Comparison of ENCODE assay signal across 39 cellular contexts in the genomic region with DNA sequence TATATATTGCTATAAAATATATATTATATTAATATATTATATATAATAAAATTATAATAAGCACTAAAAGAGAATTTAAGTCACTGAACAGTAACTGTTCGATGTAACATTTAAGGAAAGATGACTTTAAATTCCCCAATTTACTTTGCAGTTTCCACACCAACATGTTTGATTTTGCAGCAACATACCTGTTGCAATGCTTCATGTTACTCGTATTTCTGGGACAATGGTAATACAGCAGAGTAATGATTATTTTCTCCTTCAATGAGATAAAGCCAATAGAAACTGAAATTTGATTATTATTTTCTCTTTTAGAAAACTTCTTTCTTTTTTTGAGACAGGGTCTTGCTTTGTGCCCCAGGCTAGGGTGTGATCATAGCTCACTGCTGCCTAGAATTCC.
"Had no signal": no experiment of that assay in that cellular context is flagged by ENCODE, and none has a peak within 500 bp of the region (broad histone marks: within the 10 kb centered on the region; RNA-seq: fewer than 3 reads in every experiment).

No MANE protein-coding gene starts in this region.

- DNase-seq: activated effector memory CD4-positive, alpha-beta T cell treated with anti-CD3 and anti-CD28 coated beads, Interleukin-2, amount 50 U/mL, for 16 hours; activated effector memory CD4-positive, alpha-beta T cell treated with Interleukin-2 at 50 U/mL for 16 hours; activated gamma-delta T cell; activated gamma-delta T cell treated with Interleukin-2 at 50 U/mL for 16 hours; activated naive CD4-positive, alpha-beta T cell; activated naive CD4-positive, alpha-beta T cell treated with anti-CD3 and anti-CD28 coated beads for 36 hours; activated naive CD4-positive, alpha-beta T cell treated with anti-CD3 and anti-CD28 coated beads, Interleukin-2, amount 10 ng/mL, durations not matched to agents 7 days and 5 days; activated naive CD4-positive, alpha-beta T cell treated with anti-CD3 and anti-CD28 coated beads, Interleukin-2, amount 50 U/mL, for 16 hours; activated naive CD4-positive, alpha-beta T cell treated with Interleukin-2 at 50 U/mL for 16 hours; activated naive CD8-positive, alpha-beta T cell treated with anti-CD3 and anti-CD28 coated beads for 36 hours; activated naive CD8-positive, alpha-beta T cell treated with anti-CD3 and anti-CD28 coated beads, Interleukin-2, amount 10 ng/mL, durations not matched to agents 7 days and 5 days; activated naive CD8-positive, alpha-beta T cell treated with anti-CD3 and anti-CD28 coated beads, Interleukin-2, amount 50 U/mL, for 24 hours; activated T-cell treated with anti-CD3 and anti-CD28 coated beads, Interleukin-2, amount 50 U/mL, for 4 hours; activated T-cell treated with anti-CD3 and anti-CD28 coated beads, Interleukin-2, amount 50 U/mL, for 48 hours; activated T-cell treated with anti-CD3 and anti-CD28 coated beads, Interleukin-2, amount 50 U/mL, for 72 hours; adrenal gland; amniotic stem cell; amygdala; anterior cingulate cortex; aorta; body of pancreas; brain microvascular endothelial cell; caudate nucleus; central memory CD4-positive, alpha-beta T cell; cerebellar nuclear complex had no signal

- H3K9me3 ChIP-seq: adrenal gland, ascending aorta, body of pancreas, breast epithelium had no signal

- ATAC-seq: activated naive CD4-positive, alpha-beta T cell treated with anti-CD3 and anti-CD28 coated beads, Interleukin-2, amount 50 U/mL, for 72 hours; activated naive CD8-positive, alpha-beta T cell treated with anti-CD3 and anti-CD28 coated beads, Interleukin-2, amount 50 U/mL, for 24 hours; activated T-cell treated with anti-CD3 and anti-CD28 coated beads, Interleukin-2, amount 50 U/mL, for 4 hours; activated T-cell treated with anti-CD3 and anti-CD28 coated beads, Interleukin-2, amount 50 U/mL, for 72 hours; activated T-helper 17 cell treated with anti-CD3 and anti-CD28 coated beads, Interleukin-2, amount 50 U/mL, for 72 hours; body of pancreas had no signal

- H3K27me3 ChIP-seq: adrenal gland, ascending aorta, body of pancreas, brain microvascular endothelial cell, breast epithelium, cardiac muscle cell had no signal

- H3K27ac ChIP-seq: adrenal gland, ascending aorta, body of pancreas, brain microvascular endothelial cell, breast epithelium, cardiac muscle cell had no signal

- FAIRE-seq: astrocyte, bronchial epithelial cell, colon had no signal

- H3K27ac Mint-ChIP-seq: activated naive CD4-positive, alpha-beta T cell treated with anti-CD3 and anti-CD28 coated beads for 36 hours; activated naive CD4-positive, alpha-beta T cell treated with anti-CD3 and anti-CD28 coated beads, Interleukin-2, amount 10 ng/mL, durations not matched to agents 7 days and 5 days; activated naive CD4-positive, alpha-beta T cell treated with anti-CD3 and anti-CD28 coated beads, Interleukin-2, amount 50 U/mL, for 24 hours; activated naive CD4-positive, alpha-beta T cell treated with anti-CD3 and anti-CD28 coated beads, Interleukin-2, amount 50 U/mL, for 72 hours; activated naive CD8-positive, alpha-beta T cell; activated naive CD8-positive, alpha-beta T cell treated with anti-CD3 and anti-CD28 coated beads for 36 hours; activated naive CD8-positive, alpha-beta T cell treated with anti-CD3 and anti-CD28 coated beads, Interleukin-2, amount 10 ng/mL, durations not matched to agents 7 days and 5 days; activated naive CD8-positive, alpha-beta T cell treated with anti-CD3 and anti-CD28 coated beads, Interleukin-2, amount 50 U/mL, for 24 hours; activated T-cell treated with anti-CD3 and anti-CD28 coated beads, Interleukin-2, amount 50 U/mL, for 72 hours; activated T-helper 1 cell treated with anti-CD3 and anti-CD28 coated beads, Interleukin-12 subunit alpha, Interleukin-12 subunit beta, Interleukin-2, Interleukin-4 antibody, amounts not matched to agents 30 ng/mL and 10 ng/mL and 1 ng/mL, durations not matched to agents 14 hours and 24 hours and 36 hours; activated T-helper 17 cell treated with anti-CD3 and anti-CD28 coated beads, Interleukin-2, amount 50 U/mL, for 72 hours; activated T-helper 2 cell treated with anti-CD3 and anti-CD28 coated beads, Interferon-gamma antibody, Interleukin-2, Interleukin-4, amounts not matched to agents 10 μg/mL and 5 μg/mL and 100 μg/mL, durations not matched to agents 14 hours and 24 hours and 36 hours; brain had no signal

- H3K4me1 Mint-ChIP-seq: activated naive CD4-positive, alpha-beta T cell treated with anti-CD3 and anti-CD28 coated beads, Interleukin-2, amount 10 ng/mL, durations not matched to agents 7 days and 5 days; activated naive CD4-positive, alpha-beta T cell treated with anti-CD3 and anti-CD28 coated beads, Interleukin-2, amount 50 U/mL, for 24 hours; activated naive CD8-positive, alpha-beta T cell treated with anti-CD3 and anti-CD28 coated beads for 36 hours; activated naive CD8-positive, alpha-beta T cell treated with anti-CD3 and anti-CD28 coated beads, Interleukin-2, amount 10 ng/mL, durations not matched to agents 7 days and 5 days; activated naive CD8-positive, alpha-beta T cell treated with anti-CD3 and anti-CD28 coated beads, Interleukin-2, amount 50 U/mL, for 24 hours; activated T-helper 17 cell treated with anti-CD3 and anti-CD28 coated beads, Interleukin-2, amount 50 U/mL, for 72 hours; brain; central memory CD8-positive, alpha-beta T cell had no signal

- H3K4me3 Mint-ChIP-seq: activated naive CD4-positive, alpha-beta T cell treated with anti-CD3 and anti-CD28 coated beads for 36 hours; activated naive CD4-positive, alpha-beta T cell treated with anti-CD3 and anti-CD28 coated beads, Interleukin-2, amount 10 ng/mL, durations not matched to agents 7 days and 5 days; activated naive CD4-positive, alpha-beta T cell treated with anti-CD3 and anti-CD28 coated beads, Interleukin-2, amount 50 U/mL, for 24 hours; activated naive CD8-positive, alpha-beta T cell; activated naive CD8-positive, alpha-beta T cell treated with anti-CD3 and anti-CD28 coated beads for 36 hours; activated naive CD8-positive, alpha-beta T cell treated with anti-CD3 and anti-CD28 coated beads, Interleukin-2, amount 10 ng/mL, durations not matched to agents 7 days and 5 days; activated naive CD8-positive, alpha-beta T cell treated with anti-CD3 and anti-CD28 coated beads, Interleukin-2, amount 50 U/mL, for 24 hours; activated T-cell treated with anti-CD3 and anti-CD28 coated beads, Interleukin-2, amount 50 U/mL, for 4 hours; activated T-cell treated with anti-CD3 and anti-CD28 coated beads, Interleukin-2, amount 50 U/mL, for 72 hours; activated T-helper 1 cell treated with anti-CD3 and anti-CD28 coated beads, Interleukin-12 subunit alpha, Interleukin-12 subunit beta, Interleukin-2, Interleukin-4 antibody, amounts not matched to agents 30 ng/mL and 10 ng/mL and 1 ng/mL, durations not matched to agents 14 hours and 24 hours and 36 hours; activated T-helper 17 cell treated with anti-CD3 and anti-CD28 coated beads, Interleukin-2, amount 50 U/mL, for 72 hours; brain; central memory CD8-positive, alpha-beta T cell had no signal

- H3K4me3 ChIP-seq: adrenal gland, ascending aorta, body of pancreas, breast epithelium, cardiac muscle cell had no signal

- H3K36me3 ChIP-seq: adrenal gland, ascending aorta, brain microvascular endothelial cell, breast epithelium, cardiac muscle cell had no signal

- H3K36me3 Mint-ChIP-seq: activated naive CD4-positive, alpha-beta T cell treated with anti-CD3 and anti-CD28 coated beads, Interleukin-2, amount 10 ng/mL, durations not matched to agents 7 days and 5 days; activated naive CD4-positive, alpha-beta T cell treated with anti-CD3 and anti-CD28 coated beads, Interleukin-2, amount 50 U/mL, for 24 hours; activated naive CD4-positive, alpha-beta T cell treated with anti-CD3 and anti-CD28 coated beads, Interleukin-2, amount 50 U/mL, for 72 hours; activated naive CD8-positive, alpha-beta T cell; activated naive CD8-positive, alpha-beta T cell treated with anti-CD3 and anti-CD28 coated beads for 36 hours; activated naive CD8-positive, alpha-beta T cell treated with anti-CD3 and anti-CD28 coated beads, Interleukin-2, amount 10 ng/mL, durations not matched to agents 7 days and 5 days; brain had no signal

- H3K4me1 ChIP-seq: adrenal gland, body of pancreas, breast epithelium had no signal

- H3K9me3 Mint-ChIP-seq: activated naive CD4-positive, alpha-beta T cell treated with anti-CD3 and anti-CD28 coated beads for 36 hours; activated naive CD4-positive, alpha-beta T cell treated with anti-CD3 and anti-CD28 coated beads, Interleukin-2, amount 10 ng/mL, durations not matched to agents 7 days and 5 days; activated naive CD4-positive, alpha-beta T cell treated with anti-CD3 and anti-CD28 coated beads, Interleukin-2, amount 50 U/mL, for 24 hours; activated naive CD4-positive, alpha-beta T cell treated with anti-CD3 and anti-CD28 coated beads, Interleukin-2, amount 50 U/mL, for 72 hours; activated naive CD8-positive, alpha-beta T cell treated with anti-CD3 and anti-CD28 coated beads for 36 hours; activated naive CD8-positive, alpha-beta T cell treated with anti-CD3 and anti-CD28 coated beads, Interleukin-2, amount 10 ng/mL, durations not matched to agents 7 days and 5 days; activated naive CD8-positive, alpha-beta T cell treated with anti-CD3 and anti-CD28 coated beads, Interleukin-2, amount 50 U/mL, for 24 hours; activated T-cell treated with anti-CD3 and anti-CD28 coated beads, Interleukin-2, amount 50 U/mL, for 4 hours; activated T-cell treated with anti-CD3 and anti-CD28 coated beads, Interleukin-2, amount 50 U/mL, for 72 hours; activated T-helper 1 cell treated with anti-CD3 and anti-CD28 coated beads, Interleukin-12 subunit alpha, Interleukin-12 subunit beta, Interleukin-2, Interleukin-4 antibody, amounts not matched to agents 30 ng/mL and 10 ng/mL and 1 ng/mL, durations not matched to agents 14 hours and 24 hours and 36 hours; activated T-helper 17 cell treated with anti-CD3 and anti-CD28 coated beads, Interleukin-2, amount 50 U/mL, for 72 hours; activated T-helper 2 cell treated with anti-CD3 and anti-CD28 coated beads, Interferon-gamma antibody, Interleukin-2, Interleukin-4, amounts not matched to agents 10 μg/mL and 5 μg/mL and 100 μg/mL, durations not matched to agents 14 hours and 24 hours and 36 hours; brain; central memory CD8-positive, alpha-beta T cell had no signal
